ENCODE assay signal across 14 cellular contexts in the genomic region with DNA sequence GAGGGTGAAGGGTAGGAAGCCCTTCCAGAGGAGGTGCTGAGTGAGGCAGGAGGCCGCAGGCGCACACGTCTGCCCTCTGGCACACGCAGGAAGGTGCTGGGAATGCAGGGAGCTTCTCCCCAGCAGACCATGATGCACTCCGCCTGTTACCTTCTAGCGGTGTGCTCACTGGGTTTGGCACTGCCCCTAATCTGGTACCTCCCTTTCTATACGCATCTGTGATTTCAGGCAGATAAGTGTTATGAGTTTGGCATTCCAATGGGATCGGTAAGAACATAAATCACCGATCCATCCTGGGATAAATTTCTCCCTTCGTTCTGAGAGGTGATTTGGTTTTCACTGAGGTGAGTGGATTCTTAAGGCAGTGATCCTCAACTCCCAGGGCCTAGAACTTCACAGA. TPM values are rescaled to one million over a fixed set of nuclear protein-coding genes. Genes with fewer than 3 reads are reported as not detected.
A peak's percentile ranks its signal among the peaks of the same experiment; 100 is the strongest.
DNase-seq lines count a peak whose midpoint lies in the region; ATAC-seq, FAIRE-seq and TF ChIP-seq lines count a peak whose summit lies in the region.
"Had no signal": no experiment of that assay in that cellular context is flagged by ENCODE, and none has a peak within 500 bp of the region (broad histone marks: within the 10 kb centered on the region; RNA-seq: fewer than 3 reads in every experiment).

No MANE protein-coding gene starts in this region.

- H3K36me3 Mint-ChIP-seq in astrocyte (ENCODE audit: low read depth, unreplicated experiment), result peaks cover 3% of the 10 kb centered on the region
- H3K36me3 Mint-ChIP-seq: natural killer cell treated with Interleukin-12 subunit alpha and Interleukin-12 subunit beta and Interleukin-15 and Interleukin-18, amount 100 ng/mL, for 72 hours had no signal

- 93 to 95% methylated on average over 10 of the region's 10 CpGs for WGBS in heart right ventricle, 2 donors

- peaks cover 2% of the 10 kb centered on the region for H3K9me3 Mint-ChIP-seq in astrocyte (ENCODE audit: unreplicated experiment)
- H3K9me3 Mint-ChIP-seq: activated naive CD4-positive, alpha-beta T cell treated with anti-CD3 and anti-CD28 coated beads, Interleukin-2, amount 10 ng/mL, durations not matched to agents 7 days and 5 days; CD4-positive, CD25-positive, alpha-beta regulatory T cell; natural killer cell treated with Interleukin-12 subunit alpha and Interleukin-12 subunit beta and Interleukin-15 and Interleukin-18, amount 100 ng/mL, for 72 hours had no signal

- H4K20me1 ChIP-seq in astrocyte (ENCODE audit: insufficient read depth, low read length), result peaks cover 10% of the 10 kb centered on the region

- H3K4me3 ChIP-seq in astrocyte (ENCODE audit: insufficient read depth, low read depth, low read length) (no peak overlapping the region), mucosa of rectum (ENCODE audit: low read length in 2 of 2) (peak overlapping the region in 1 of 2 donors; percentile 14), heart right ventricle (no peak overlapping the region)
- H3K4me3 ChIP-seq: GM12878, left lung had no signal

- no peak for FAIRE-seq in astrocyte (lab: Jason Lieb, UNC)
- FAIRE-seq: endothelial cell of umbilical vein, GM12878 had no signal

- no peak overlapping the region for H3K9ac ChIP-seq in astrocyte (ENCODE audit: low read length)
- H3K9ac ChIP-seq in mucosa of rectum (ENCODE audit: low read depth in 1 of 2, low read length in 2 of 2), result peak overlapping the region; percentile 28 to 41

- peak overlapping the region; percentile 19 for H3K4me2 ChIP-seq in astrocyte (ENCODE audit: low read length)

- no peak overlapping the region for H3K27ac Mint-ChIP-seq in astrocyte (ENCODE audit: unreplicated experiment)
- H3K27ac Mint-ChIP-seq: activated naive CD4-positive, alpha-beta T cell treated with anti-CD3 and anti-CD28 coated beads, Interleukin-2, amount 10 ng/mL, durations not matched to agents 7 days and 5 days; natural killer cell treated with Interleukin-12 subunit alpha and Interleukin-12 subunit beta and Interleukin-15 and Interleukin-18, amount 100 ng/mL, for 72 hours had no signal

- H3K36me3 ChIP-seq in astrocyte (ENCODE audit: insufficient read depth, low read length) (no peaks in the 10 kb centered on the region), mucosa of rectum (ENCODE audit: control insufficient read depth in 2 of 2, insufficient read depth in 2 of 2, low read length in 2 of 2) (peaks cover 0 to 6% of the 10 kb centered on the region in 2 donors), heart right ventricle (peaks cover 0 to 10% (median 0%) of the 10 kb centered on the region in 9 donors)

- no peak for ATAC-seq in heart right ventricle
- no peak for ATAC-seq in sciatic nerve
- ATAC-seq: natural killer cell treated with Interleukin-12 subunit alpha and Interleukin-12 subunit beta and Interleukin-15 and Interleukin-18, amount 100 ng/mL, for 72 hours had no signal

- no peak overlapping the region for H2AFZ ChIP-seq in astrocyte (ENCODE audit: low read depth, low read length)

- intact Hi-C loops in heart right ventricle (cut with DNase I), result loop anchor here in 6 of 10 donors (5.0 to 10.0 kb wide), 3 partner anchors 149 to 286 kb away; no protein-coding TSS in a partner anchor
- intact Hi-C loops in sciatic nerve (cut with DNase I), result no loop called here

- H3K4me3 Mint-ChIP-seq in astrocyte (ENCODE audit: unreplicated experiment), result no peak overlapping the region
- H3K4me3 Mint-ChIP-seq: activated naive CD4-positive, alpha-beta T cell treated with anti-CD3 and anti-CD28 coated beads, Interleukin-2, amount 10 ng/mL, durations not matched to agents 7 days and 5 days; CD4-positive, CD25-positive, alpha-beta regulatory T cell; natural killer cell treated with Interleukin-12 subunit alpha and Interleukin-12 subunit beta and Interleukin-15 and Interleukin-18, amount 100 ng/mL, for 72 hours had no signal

- no peaks in the 10 kb centered on the region for H3K79me2 ChIP-seq in astrocyte (ENCODE audit: insufficient read depth, low read length)

- no peak for TF ChIP-seq CTCF in astrocyte (IDR thresholded peaks at IDR 0.05; ENCODE audit: insufficient read depth, low read depth, low read length)
- no peak for TF ChIP-seq CTCF in heart right ventricle (IDR thresholded peaks at IDR 0.05)

- H3K9me3 ChIP-seq in astrocyte (ENCODE audit: insufficient read depth, low read depth, low read length) (no peaks in the 10 kb centered on the region), mucosa of rectum (ENCODE audit: control insufficient read depth in 2 of 2, low read length in 2 of 2) (no peaks in the 10 kb centered on the region), heart right ventricle (peaks cover 0 to 4% (median 0%) of the 10 kb centered on the region in 11 donors)
- H3K9me3 ChIP-seq: left lung had no signal

- H3K4me1 ChIP-seq in astrocyte (ENCODE audit: insufficient read depth, low read length) (peaks cover 25% of the 10 kb centered on the region), mucosa of rectum (ENCODE audit: control insufficient read depth in 2 of 2, insufficient read depth in 2 of 2, low read length in 2 of 2) (peaks cover 43 to 52% of the 10 kb centered on the region in 2 donors), heart right ventricle (peaks cover 5 to 28% (median 24%) of the 10 kb centered on the region in 9 donors)

- H3K27me3 ChIP-seq in astrocyte (ENCODE audit: insufficient read depth, low read length) (no peaks in the 10 kb centered on the region), mucosa of rectum (ENCODE audit: control insufficient read depth in 2 of 2, insufficient read depth in 2 of 2, low read length in 2 of 2) (no peaks in the 10 kb centered on the region), heart right ventricle (no peaks in the 10 kb centered on the region)
- H3K27me3 ChIP-seq: left lung had no signal

- H3K4me1 Mint-ChIP-seq in astrocyte (ENCODE audit: low read depth, unreplicated experiment), result peaks cover 10% of the 10 kb centered on the region

- H3K27ac ChIP-seq in astrocyte (ENCODE audit: low read depth, low read length), result no peak overlapping the region
- peak overlapping the region; percentile 57 to 79 for H3K27ac ChIP-seq in mucosa of rectum (ENCODE audit: low read depth in 2 of 2, low read length in 2 of 2)
- H3K27ac ChIP-seq in heart right ventricle, result no peak overlapping the region
- H3K27ac ChIP-seq: left lung had no signal

- DNase-seq in COLO668 (lab: John Stamatoyannopoulos, UW; ENCODE audit: unreplicated experiment) (peak; percentile 11), M059J (ENCODE audit: low read depth) (peak; percentile 57), astrocyte (ENCODE audit: low read depth) (no peak), heart right ventricle (no peak), NCI-H2081 treated with DMSO at 0.1 percent for 48 hours (lab: John Stamatoyannopoulos, UW) (no peak), UCSD-AML1 (lab: John Stamatoyannopoulos, UW; ENCODE audit: unreplicated experiment) (no peak), sciatic nerve (ENCODE audit: low spot score) (no peak)
- DNase-seq: activated naive CD4-positive, alpha-beta T cell treated with anti-CD3 and anti-CD28 coated beads, Interleukin-2, amount 10 ng/mL, durations not matched to agents 7 days and 5 days; CD4-positive, CD25-positive, alpha-beta regulatory T cell had no signal

- peaks cover 2% of the 10 kb centered on the region for H3K27me3 Mint-ChIP-seq in astrocyte (ENCODE audit: low read depth, unreplicated experiment)
- H3K27me3 Mint-ChIP-seq: activated naive CD4-positive, alpha-beta T cell treated with anti-CD3 and anti-CD28 coated beads, Interleukin-2, amount 10 ng/mL, durations not matched to agents 7 days and 5 days; CD4-positive, CD25-positive, alpha-beta regulatory T cell; natural killer cell treated with Interleukin-12 subunit alpha and Interleukin-12 subunit beta and Interleukin-15 and Interleukin-18, amount 100 ng/mL, for 72 hours had no signal

RNA-seq across cellular contexts. Expression of gene ODC1, which starts 34.6 kb away (rescaled TPM):
- 49.9 and 69.0 TPM in 2 replicates for total RNA-seq in M059J (2014; rRNA removed; shearing (Covaris generic))
- total RNA-seq in astrocyte (85.3 and 119 TPM in 2 replicates), heart right ventricle (10 to 100 TPM; 25.4 to 92.8 (median 56.0) TPM), sciatic nerve (33.1 TPM)
- polyA plus RNA-seq in heart right ventricle, result 10 to 100 TPM in 1 of 2 donors, 1 to 10 TPM in 1; 4.1 to 81.9 TPM

Comparison
In these comparisons a context has a peak if more than half of its experiments do, and no peak if none do; other contexts are left out.
1. DNase-seq: peak in COLO668 (single experiment) and M059J (single experiment); none in astrocyte (single experiment), heart right ventricle (0 of 2), NCI-H2081 treated with DMSO at 0.1 percent for 48 hours (single experiment), UCSD-AML1 (single experiment) and sciatic nerve (single experiment).
2. H3K27ac ChIP-seq: peak in mucosa of rectum (2 of 2); none in astrocyte (single experiment) and heart right ventricle (0 of 10).